ENCODE assay signal across 8 cellular contexts in the genomic region with DNA sequence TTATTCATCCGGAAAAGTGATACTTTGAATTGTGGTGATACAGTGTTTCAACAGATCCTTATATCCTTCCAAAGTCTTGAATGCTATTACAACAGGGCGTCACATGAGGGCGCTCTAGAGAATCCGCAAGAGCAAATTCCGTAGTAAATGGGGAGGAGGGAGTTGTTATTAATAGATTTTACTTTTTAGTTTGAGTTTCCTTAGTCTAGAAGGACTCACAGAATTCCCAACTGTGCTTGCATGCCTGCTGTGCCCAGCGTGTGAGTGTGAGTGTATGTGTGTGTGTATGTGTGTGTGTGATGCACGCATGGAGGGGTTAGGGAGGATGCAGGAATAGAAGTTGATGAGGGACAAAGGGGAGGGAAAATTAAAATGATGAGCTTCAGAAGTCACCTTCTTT.
DNase-seq lines count a peak whose midpoint lies in the region; ATAC-seq and TF ChIP-seq lines count a peak whose summit lies in the region.

No MANE protein-coding gene starts in this region.

- no peaks in the 10 kb centered on the region for H3K36me3 ChIP-seq in parathyroid adenoma (ENCODE audit: control insufficient read depth, insufficient read depth, low read length)

- no peaks in the 10 kb centered on the region for H3K79me2 ChIP-seq in parathyroid adenoma

- H3K27me3 ChIP-seq in parathyroid adenoma (ENCODE audit: control insufficient read depth, insufficient read depth, low read length): no peaks in the 10 kb centered on the region

- no peak overlapping the region for H2AFZ ChIP-seq in parathyroid adenoma

- peak; percentile 23 for DNase-seq in ELF-1 (ENCODE audit: low read depth, low spot score)
- peak; percentile 30 for DNase-seq in LoVo (ENCODE audit: low spot score)
- DNase-seq in SW480 (ENCODE audit: low spot score): peak; percentile 35
- DNase-seq in foreskin melanocyte: peak; percentile 39

- no peak overlapping the region for H3K27ac ChIP-seq in parathyroid adenoma

- no peak overlapping the region for H3K9ac ChIP-seq in parathyroid adenoma

- no peaks in the 10 kb centered on the region for H3K9me3 ChIP-seq in parathyroid adenoma (ENCODE audit: control insufficient read depth, low read length)

- ATAC-seq in HG03565 (IDR thresholded peaks at IDR 0.05; ENCODE audit: unreplicated experiment): no peak
- ATAC-seq in GM21423 (IDR thresholded peaks at IDR 0.05; ENCODE audit: unreplicated experiment): no peak
- ATAC-seq in HG03175 (IDR thresholded peaks at IDR 0.05; ENCODE audit: unreplicated experiment): no peak

- H3K4me3 ChIP-seq in parathyroid adenoma (ENCODE audit: low read depth, low read length): no peak overlapping the region

- H3K4me1 ChIP-seq in parathyroid adenoma: peaks cover 8% of the 10 kb centered on the region

- H3K4me2 ChIP-seq in parathyroid adenoma (ENCODE audit: low read length): no peak overlapping the region

- peak; percentile 83 for TF ChIP-seq CTCF in parathyroid adenoma (IDR thresholded peaks at IDR 0.05)
